In genomic region chr9:134585746-134586706, GRCh38 we compare ENCODE assay signal across 9 cellular contexts. TPM values are rescaled to one million over a fixed set of nuclear protein-coding genes. Genes with fewer than 3 reads are reported as not detected.
DNase-seq lines count a peak whose midpoint lies in the region; ATAC-seq and TF ChIP-seq lines count a peak whose summit lies in the region.
"Had no signal": no experiment of that assay in that cellular context is flagged by ENCODE, and none has a peak within 500 bp of the region (broad histone marks: within the 10 kb centered on the region; RNA-seq: fewer than 3 reads in every experiment).

No MANE protein-coding gene starts in this region.

- H3K36me3 Mint-ChIP-seq in HFFc6 (ENCODE audit: low read depth) (peaks cover 2% of the 10 kb centered on the region), immature natural killer cell (no peaks in the 10 kb centered on the region)

- H3K4me1 Mint-ChIP-seq in HFFc6 (ENCODE audit: low read depth) = peaks cover 20% of the 10 kb centered on the region
- H3K4me1 Mint-ChIP-seq in immature natural killer cell = no peaks in the 10 kb centered on the region

- POLR2A ChIA-PET in AG04450 (lab: Yijun Ruan, JAX) = interaction anchor here (0.8 to 1.2 kb wide), 2 partner anchors 15 to 57 kb away, joined by 4 to 5 read pairs; no protein-coding TSS in a partner anchor

- H3K9me3 Mint-ChIP-seq in HFFc6 (peaks cover 1% of the 10 kb centered on the region; the same call in 1 of the 2 replicates), immature natural killer cell (peaks cover 0 to under 1% (median 0%) of the 10 kb centered on the region in 6 donors)

- H3K4me3 ChIP-seq in AG04450 (ENCODE audit: low read depth, low read length) = no peak overlapping the region

- H3K27me3 Mint-ChIP-seq in HFFc6 (ENCODE audit: insufficient read depth) = no peaks in the 10 kb centered on the region; the same call in 1 of the 2 replicates
- peaks cover 4% of the 10 kb centered on the region in 3 donors for H3K27me3 Mint-ChIP-seq in immature natural killer cell (ENCODE audit: low read depth in 3 of 3)

- TF ChIP-seq CTCF in AG04450 (IDR thresholded peaks at IDR 0.05; ENCODE audit: low read depth, low read length) (peak; percentile 47), HFFc6 (IDR thresholded peaks at IDR 0.05) (peak; percentile 68)

- DNase-seq in AG04450 (ENCODE audit: low read depth, low spot score) = no peak
- peak; percentile 85 for DNase-seq in HFFc6
- peak; percentile 29 for DNase-seq in activated CD8-positive, alpha-beta memory T cell treated with anti-CD3 and anti-CD28 coated beads, Interleukin-2, amount 50 U/mL, for 48 hours
- DNase-seq in islet precursor cell = peak; percentile 91
- DNase-seq in immature natural killer cell = no peak
- no peak for DNase-seq in cerebellar cortex (ENCODE audit: low spot score)
- DNase-seq in foreskin melanocyte = no peak
- DNase-seq: COR-L47 had no signal

- CTCF ChIA-PET in AG04450 (lab: Charles Lee) = no interaction called here

- H3K4me3 Mint-ChIP-seq in HFFc6 = no peak overlapping the region
- H3K4me3 Mint-ChIP-seq in immature natural killer cell = no peak overlapping the region

- H3K27me3 ChIP-seq in AG04450 (ENCODE audit: control insufficient read depth, insufficient read depth, low read length) = no peaks in the 10 kb centered on the region

- no peak for ATAC-seq in GM19455 (IDR thresholded peaks at IDR 0.05; ENCODE audit: unreplicated experiment)

- H3K27ac ChIP-seq in AG04450 (ENCODE audit: low read depth, low read length) = no peak overlapping the region

- H3K9me3 ChIP-seq in AG04450 (ENCODE audit: control insufficient read depth, insufficient read depth, low read length) = no peaks in the 10 kb centered on the region; the same call in 1 of the 2 replicates

- H3K27ac Mint-ChIP-seq in HFFc6 (peak overlapping the region; percentile 48; the same call in 1 of the 2 replicates), immature natural killer cell (no peak overlapping the region)

RNA-seq across cellular contexts. Expression of gene COL5A1, which starts 55.6 kb away (rescaled TPM):
- polyA plus RNA-seq in AG04450 (2011; rRNA removed) (73.3 and 91.7 TPM in 2 replicates), immature natural killer cell (not detected)
- 87.1 and 99.8 TPM in 2 replicates for polyA minus RNA-seq in AG04450 (2011; rRNA and poly(A)+ RNA removed)
- total RNA-seq in HFFc6 (2021; fragmentation: NEBNext Ultra II Directional; extraction: Animal tissue kit (Norgen Biotek cat#: 25700)) = 100 to 1,000 TPM; 196 to 308 (median 225) TPM

Comparison
In these comparisons a context has a peak if more than half of its experiments do, and no peak if none do; other contexts are left out.
1. DNase-seq: peak in HFFc6 (single experiment), activated CD8-positive, alpha-beta memory T cell treated with anti-CD3 and anti-CD28 coated beads, Interleukin-2, amount 50 U/mL, for 48 hours (single experiment) and islet precursor cell (single experiment); none in AG04450 (single experiment), immature natural killer cell (0 of 3), cerebellar cortex (single experiment) and foreskin melanocyte (single experiment).
2. RNA of gene COL5A1, which starts 55.6 kb away (polyA plus RNA-seq): 73.3 to 91.7 TPM in AG04450; not detected in immature natural killer cell; every median in the first group is over 10 times any median in the second.